Comparison of ENCODE assay signal across 10 cellular contexts in the genomic region with DNA sequence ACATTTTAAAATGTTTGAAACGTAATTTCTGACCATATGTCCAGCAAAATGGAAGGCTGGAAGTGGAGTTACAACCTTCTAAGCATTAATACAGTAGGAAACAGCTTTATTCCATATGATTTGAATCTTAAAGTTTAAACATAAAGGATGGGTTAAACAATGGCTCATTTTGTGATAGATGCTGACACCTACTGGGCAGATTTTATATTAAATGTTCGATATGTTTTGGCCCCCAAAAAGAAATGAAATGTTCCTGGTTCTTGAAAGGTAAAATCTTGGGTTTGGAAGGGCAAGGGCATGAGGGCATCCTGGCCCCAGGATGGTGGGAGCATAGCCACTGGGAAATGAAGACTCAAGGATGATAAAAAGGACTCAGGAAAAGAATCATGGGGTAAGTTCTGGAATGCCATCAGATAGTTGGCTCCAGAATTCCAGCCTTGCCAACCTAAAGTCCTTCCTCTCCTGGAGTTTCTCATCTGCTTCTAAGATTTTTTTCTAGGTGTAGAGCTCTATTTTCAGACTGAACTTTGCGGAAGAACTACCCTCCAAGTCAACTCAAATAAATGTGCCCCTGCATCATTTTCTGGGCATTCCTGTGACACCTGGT. TPM values are rescaled to one million over a fixed set of nuclear protein-coding genes. Genes with fewer than 3 reads are reported as not detected.
DNase-seq lines count a peak whose midpoint lies in the region; ATAC-seq and TF ChIP-seq lines count a peak whose summit lies in the region.
"Had no signal": no experiment of that assay in that cellular context is flagged by ENCODE, and none has a peak within 500 bp of the region (broad histone marks: within the 10 kb centered on the region; RNA-seq: fewer than 3 reads in every experiment).

No MANE protein-coding gene starts in this region.

- peaks cover 13 to 28% of the 10 kb centered on the region in 2 donors for H3K27me3 Mint-ChIP-seq in stimulated activated naive B cell treated with anti-CD40 and anti-IgM and Interleukin-4, amounts not matched to agents 10 μg/mL and 1 μg/mL and 100 μg/mL, for 72 hours

- H3K4me3 Mint-ChIP-seq in stimulated activated naive B cell treated with anti-CD40 and anti-IgM and Interleukin-4, amounts not matched to agents 10 μg/mL and 1 μg/mL and 100 μg/mL, for 72 hours, result no peak overlapping the region
- H3K4me3 Mint-ChIP-seq: activated B cell treated with CpG ODN at 0.5 μM for 24 hours had no signal

- no peaks in the 10 kb centered on the region for H3K27me3 ChIP-seq in gastroesophageal sphincter
- H3K27me3 ChIP-seq: upper lobe of left lung had no signal

- no peak for ATAC-seq in gastroesophageal sphincter
- ATAC-seq in GM18520 (IDR thresholded peaks at IDR 0.05; ENCODE audit: unreplicated experiment), result no peak
- ATAC-seq in HG02610 (IDR thresholded peaks at IDR 0.05; ENCODE audit: unreplicated experiment), result no peak
- no peak for ATAC-seq in stimulated activated naive B cell treated with anti-CD40 and anti-IgM and Interleukin-4, amounts not matched to agents 10 μg/mL and 1 μg/mL and 100 μg/mL, for 72 hours (replicated peaks)

- TF ChIP-seq POLR2A in gastroesophageal sphincter (IDR thresholded peaks at IDR 0.05), result no peak

- H3K36me3 ChIP-seq in gastroesophageal sphincter, result no peaks in the 10 kb centered on the region
- H3K36me3 ChIP-seq: upper lobe of left lung had no signal

- H3K4me1 Mint-ChIP-seq in stimulated activated naive B cell treated with anti-CD40 and anti-IgM and Interleukin-4, amounts not matched to agents 10 μg/mL and 1 μg/mL and 100 μg/mL, for 72 hours, result no peaks in the 10 kb centered on the region
- H3K4me1 Mint-ChIP-seq: activated B cell treated with CpG ODN at 0.5 μM for 24 hours had no signal

- no peak overlapping the region for H3K27ac ChIP-seq in gastroesophageal sphincter
- H3K27ac ChIP-seq: upper lobe of left lung had no signal

- no peak overlapping the region for H3K4me3 ChIP-seq in gastroesophageal sphincter
- H3K4me3 ChIP-seq: upper lobe of left lung had no signal

- TF ChIP-seq EP300 in gastroesophageal sphincter (IDR thresholded peaks at IDR 0.05), result no peak

- no peak for DNase-seq in AG09319 (ENCODE audit: extremely low read depth, low read depth)
- DNase-seq in GM13976 (ENCODE audit: low spot score), result peak; percentile 32
- peak; percentile 13 for DNase-seq in RKO (ENCODE audit: low spot score)
- no peak for DNase-seq in NCI-H146 (lab: John Stamatoyannopoulos, UW)
- no peak for DNase-seq in stimulated activated naive B cell treated with anti-CD40 and anti-IgM and Interleukin-4, amounts not matched to agents 10 μg/mL and 1 μg/mL and 100 μg/mL, for 72 hours
- DNase-seq: activated B cell treated with CpG ODN at 0.5 μM for 24 hours, upper lobe of left lung had no signal

- TF ChIP-seq CTCF in AG09319 (IDR thresholded peaks at IDR 0.05; ENCODE audit: low read depth, low read length) (peak; percentile 29), GM13976 (IDR thresholded peaks at IDR 0.05; ENCODE audit: borderline replicate concordance, control extremely low read depth, extremely low read depth, insufficient read depth, missing control alignments) (no peak), gastroesophageal sphincter (IDR thresholded peaks at IDR 0.05) (peak; percentile 10 to 31 (median 28))

- H3K36me3 Mint-ChIP-seq in stimulated activated naive B cell treated with anti-CD40 and anti-IgM and Interleukin-4, amounts not matched to agents 10 μg/mL and 1 μg/mL and 100 μg/mL, for 72 hours, result no peaks in the 10 kb centered on the region

- in situ Hi-C loops in GM13976 (cut with MboI; ENCODE audit: low sequenced_read_pairs, unreplicated experiment), result no loop called here

- H3K4me1 ChIP-seq in gastroesophageal sphincter, result no peaks in the 10 kb centered on the region
- H3K4me1 ChIP-seq: upper lobe of left lung had no signal

- no peak overlapping the region for H3K27ac Mint-ChIP-seq in stimulated activated naive B cell treated with anti-CD40 and anti-IgM and Interleukin-4, amounts not matched to agents 10 μg/mL and 1 μg/mL and 100 μg/mL, for 72 hours
- H3K27ac Mint-ChIP-seq: activated B cell treated with CpG ODN at 0.5 μM for 24 hours had no signal

- no peaks in the 10 kb centered on the region for H3K9me3 ChIP-seq in gastroesophageal sphincter
- H3K9me3 ChIP-seq: upper lobe of left lung had no signal

- peaks cover 0 to 6% of the 10 kb centered on the region in 2 donors for H3K9me3 Mint-ChIP-seq in stimulated activated naive B cell treated with anti-CD40 and anti-IgM and Interleukin-4, amounts not matched to agents 10 μg/mL and 1 μg/mL and 100 μg/mL, for 72 hours
- H3K9me3 Mint-ChIP-seq: activated B cell treated with CpG ODN at 0.5 μM for 24 hours had no signal

- WGBS in gastroesophageal sphincter (ENCODE audit: low coverage in 1 of 2), 2 donors, result 31 to 37% methylated on average over 3 of the region's 3 CpGs

RNA-seq across cellular contexts. Expression of a gene that starts 34.6 kb away (rescaled TPM):
- total RNA-seq in gastroesophageal sphincter, result 1 to 10 TPM; 3.4 to 5.5 (median 4.7) TPM

Comparison
In these comparisons a context has a peak if more than half of its experiments do, and no peak if none do; other contexts are left out.
1. DNase-seq: peak in GM13976 (single experiment) and RKO (single experiment); none in AG09319 (single experiment), NCI-H146 (single experiment) and stimulated activated naive B cell treated with anti-CD40 and anti-IgM and Interleukin-4, amounts not matched to agents 10 μg/mL and 1 μg/mL and 100 μg/mL, for 72 hours (single experiment).